15 cellular contexts compared by ENCODE assay signal in the genomic region with DNA sequence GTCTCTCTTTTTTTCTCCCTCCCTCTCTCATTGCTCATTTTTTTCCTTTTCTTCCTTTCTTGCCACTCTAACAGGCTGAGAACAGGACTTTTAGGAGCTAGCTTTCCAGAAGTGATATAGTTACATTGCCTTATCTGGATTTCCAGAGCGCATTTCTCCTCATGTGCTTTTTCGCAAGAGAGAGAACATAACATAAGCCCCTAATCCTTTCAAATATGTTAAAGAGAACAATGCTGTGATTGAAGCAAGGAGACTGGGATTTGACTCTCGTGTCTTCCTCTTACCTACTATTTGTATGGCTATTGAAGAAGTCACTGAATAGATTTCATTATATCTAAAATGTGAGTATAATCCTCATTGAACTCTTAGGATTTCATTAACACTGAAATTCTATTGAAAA.
DNase-seq lines count a peak whose midpoint lies in the region; ATAC-seq lines count a peak whose summit lies in the region.
"Had no signal": no experiment of that assay in that cellular context is flagged by ENCODE, and none has a peak within 500 bp of the region (broad histone marks: within the 10 kb centered on the region; RNA-seq: fewer than 3 reads in every experiment).

No MANE protein-coding gene starts in this region.

- no peak overlapping the region for H3K4me3 ChIP-seq in mesodermal cell (ENCODE audit: extremely low read depth, insufficient read depth, low read length, poor library complexity, severe bottlenecking)

- H3K36me3 ChIP-seq in mesodermal cell (ENCODE audit: control insufficient read depth, insufficient read depth, low read length), result no peaks in the 10 kb centered on the region

- H3K4me1 ChIP-seq in mesodermal cell (ENCODE audit: control insufficient read depth, insufficient read depth, low read length, poor library complexity, severe bottlenecking), result peaks cover 6% of the 10 kb centered on the region
- H3K4me1 ChIP-seq: Caco-2 had no signal

- H3K9me3 ChIP-seq in mesodermal cell (ENCODE audit: control insufficient read depth, low read length), result no peaks in the 10 kb centered on the region
- H3K9me3 ChIP-seq: Caco-2 had no signal

- no peak for ATAC-seq in HG02852 (IDR thresholded peaks at IDR 0.05; ENCODE audit: unreplicated experiment)
- ATAC-seq: CD8-positive, alpha-beta T cell had no signal

- peak overlapping the region; percentile 13 for H3K27ac ChIP-seq in mesodermal cell (ENCODE audit: low read depth, low read length, severe bottlenecking)
- H3K27ac ChIP-seq: 22Rv1, HL-60 had no signal

- no CpG with 5 or more reads among the region's 3 CpGs for WGBS in mesodermal cell (ENCODE audit: insufficient coverage in 2 of 2), 2 experiments

- DNase-seq in COLO829 (ENCODE audit: low spot score) (peak; percentile 67), NCI-H82 (lab: John Stamatoyannopoulos, UW) (peak; percentile 29), amniotic epithelial cell (ENCODE audit: low read depth) (peak; percentile 42), NCI-H748 (lab: John Stamatoyannopoulos, UW; ENCODE audit: unreplicated experiment) (no peak), NCI-H1694 treated with DMSO at 0.1 percent for 48 hours (lab: John Stamatoyannopoulos, UW) (no peak), NCI-H345 (lab: John Stamatoyannopoulos, UW) (no peak)
- DNase-seq: Caco-2; CD8-positive, alpha-beta T cell; DMS53; GF-D8; H7 had no signal

Comparison
In these comparisons a context has a peak if more than half of its experiments do, and no peak if none do; other contexts are left out.
1. DNase-seq: peak in COLO829 (single experiment), NCI-H82 (single experiment) and amniotic epithelial cell (single experiment); none in NCI-H748 (single experiment), NCI-H1694 treated with DMSO at 0.1 percent for 48 hours (single experiment) and NCI-H345 (single experiment).